16 cellular contexts compared by ENCODE assay signal in genomic region chr1:185996211-185996610, GRCh38.
DNase-seq lines count a peak whose midpoint lies in the region; ATAC-seq and TF ChIP-seq lines count a peak whose summit lies in the region.
"Had no signal": no experiment of that assay in that cellular context is flagged by ENCODE, and none has a peak within 500 bp of the region (broad histone marks: within the 10 kb centered on the region; RNA-seq: fewer than 3 reads in every experiment).

No MANE protein-coding gene starts in this region.

- H4K20me1 ChIP-seq in fibroblast of lung (ENCODE audit: control insufficient read depth, extremely low read depth, insufficient read depth, low read length), result no peaks in the 10 kb centered on the region
- H4K20me1 ChIP-seq: BLaER1 had no signal

- peaks cover 2 to 20% (median 9%) of the 10 kb centered on the region in 5 donors for H3K27me3 Mint-ChIP-seq in naive thymus-derived CD8-positive, alpha-beta T cell

- H2AFZ ChIP-seq in fibroblast of lung (ENCODE audit: low read length), result no peak overlapping the region

- H3K4me1 ChIP-seq in RWPE2 (ENCODE audit: insufficient read depth, poor library complexity, severe bottlenecking) (peaks cover 4% of the 10 kb centered on the region), fibroblast of lung (ENCODE audit: control insufficient read depth, extremely low read depth, insufficient read depth, low read length) (no peaks in the 10 kb centered on the region)
- H3K4me1 ChIP-seq: BLaER1, vagina had no signal

- H3K36me3 ChIP-seq in RWPE2 (ENCODE audit: low read depth), result no peaks in the 10 kb centered on the region
- H3K36me3 ChIP-seq in fibroblast of lung (ENCODE audit: control insufficient read depth, insufficient read depth, low read length), result no peaks in the 10 kb centered on the region
- H3K36me3 ChIP-seq: BLaER1, vagina had no signal

- intact Hi-C loops in posterior cingulate gyrus (cut with DNase I), result no loop called here

- H3K27me3 ChIP-seq in RWPE2 (ENCODE audit: insufficient read depth, poor library complexity, severe bottlenecking) (no peaks in the 10 kb centered on the region), fibroblast of lung (ENCODE audit: control insufficient read depth, insufficient read depth, low read length) (no peaks in the 10 kb centered on the region)
- H3K27me3 ChIP-seq: BLaER1, vagina had no signal

- H3K4me3 Mint-ChIP-seq in naive thymus-derived CD8-positive, alpha-beta T cell, result no peak overlapping the region
- H3K4me3 Mint-ChIP-seq: activated CD4-positive, alpha-beta T cell treated with anti-CD3 and anti-CD28 coated beads for 36 hours had no signal

- no peak overlapping the region for H3K27ac ChIP-seq in RWPE2 (ENCODE audit: poor library complexity, severe bottlenecking)
- H3K27ac ChIP-seq in fibroblast of lung (ENCODE audit: insufficient read depth, low read length), result no peak overlapping the region
- H3K27ac ChIP-seq: BLaER1, vagina had no signal

- no peak overlapping the region for H3K27ac Mint-ChIP-seq in naive thymus-derived CD8-positive, alpha-beta T cell
- H3K27ac Mint-ChIP-seq: activated CD4-positive, alpha-beta T cell treated with anti-CD3 and anti-CD28 coated beads for 36 hours had no signal

- ATAC-seq in RWPE2 (ENCODE audit: low read depth), result peak; percentile 96
- ATAC-seq in naive thymus-derived CD8-positive, alpha-beta T cell, result no peak
- ATAC-seq in HG03280 (IDR thresholded peaks at IDR 0.05; ENCODE audit: unreplicated experiment), result no peak
- no peak for ATAC-seq in HG03025 (IDR thresholded peaks at IDR 0.05; ENCODE audit: low FRiP score, unreplicated experiment)
- ATAC-seq: activated CD4-positive, alpha-beta T cell treated with anti-CD3 and anti-CD28 coated beads for 36 hours; mucosa of descending colon had no signal

- DNase-seq in Daoy (ENCODE audit: low read depth) (peak; percentile 84), RWPE2 (ENCODE audit: low spot score) (peak; percentile 74), fibroblast of lung (ENCODE audit: low read depth in 2 of 2) (peak; percentile 74 to 83), non-pigmented ciliary epithelial cell (ENCODE audit: low read depth) (peak; percentile 65), posterior cingulate gyrus (no peak)
- DNase-seq in naive thymus-derived CD8-positive, alpha-beta T cell, result no peak
- DNase-seq: activated CD4-positive, alpha-beta T cell treated with anti-CD3 and anti-CD28 coated beads for 36 hours; activated effector memory CD4-positive, alpha-beta T cell treated with Interleukin-2 at 50 U/mL for 16 hours; head of caudate nucleus; mucosa of descending colon; NCI-H1417 treated with DMSO at 0.1 percent for 48 hours; small intestine had no signal

- no peaks in the 10 kb centered on the region for H3K79me2 ChIP-seq in fibroblast of lung (ENCODE audit: control insufficient read depth, insufficient read depth, low read length)

- no peaks in the 10 kb centered on the region for H3K4me1 Mint-ChIP-seq in naive thymus-derived CD8-positive, alpha-beta T cell

- no peaks in the 10 kb centered on the region for H3K36me3 Mint-ChIP-seq in naive thymus-derived CD8-positive, alpha-beta T cell

- POLR2A ChIA-PET in naive thymus-derived CD8-positive, alpha-beta T cell (lab: Charles Lee), result no interaction called here

- H3K9me3 Mint-ChIP-seq in naive thymus-derived CD8-positive, alpha-beta T cell, result no peaks in the 10 kb centered on the region

- no peak overlapping the region for H3K4me2 ChIP-seq in fibroblast of lung (ENCODE audit: extremely low read depth, insufficient read depth, low read length)
- H3K4me2 ChIP-seq: BLaER1 had no signal

- TF ChIP-seq CTCF in RWPE2 (IDR thresholded peaks at IDR 0.05; ENCODE audit: poor library complexity, severe bottlenecking) (no peak), fibroblast of lung (conservative IDR thresholded peaks at IDR 0.05 in 1 of 2, IDR thresholded peaks at IDR 0.05 in 1 of 2; ENCODE audit: low read depth in 1 of 2, low read length in 2 of 2) (no peak)

- no peak overlapping the region for H3K4me3 ChIP-seq in RWPE2 (ENCODE audit: severe bottlenecking)
- H3K4me3 ChIP-seq in fibroblast of lung (replicated peaks in 1 of 4; ENCODE audit: control extremely low read depth in 1 of 4, insufficient read depth in 1 of 4, low read depth in 3 of 4, low read length in 4 of 4), result no peak overlapping the region
- H3K4me3 ChIP-seq: BLaER1, mucosa of descending colon, vagina had no signal

- no peaks in the 10 kb centered on the region for H3K9me3 ChIP-seq in RWPE2 (ENCODE audit: severe bottlenecking)
- H3K9me3 ChIP-seq in fibroblast of lung (ENCODE audit: control insufficient read depth, insufficient read depth, low read depth, low read length), result no peaks in the 10 kb centered on the region
- H3K9me3 ChIP-seq: BLaER1, mucosa of descending colon, vagina had no signal

- no peak overlapping the region for H3K9ac ChIP-seq in fibroblast of lung (ENCODE audit: insufficient read depth, low read length)
- H3K9ac ChIP-seq: BLaER1 had no signal

Comparison
In these comparisons a context has a peak if more than half of its experiments do, and no peak if none do; other contexts are left out.
1. DNase-seq: peak in Daoy (single experiment), RWPE2 (single experiment), fibroblast of lung (2 of 2) and non-pigmented ciliary epithelial cell (single experiment); none in naive thymus-derived CD8-positive, alpha-beta T cell (0 of 10) and posterior cingulate gyrus (0 of 10).